Comparison of ENCODE assay signal across 10 cellular contexts in genomic region chr16:54932737-54933254, GRCh38. TPM values are rescaled to one million over a fixed set of nuclear protein-coding genes. Genes with fewer than 3 reads are reported as not detected.
DNase-seq lines count a peak whose midpoint lies in the region; ATAC-seq and TF ChIP-seq lines count a peak whose summit lies in the region.
"Had no signal": no experiment of that assay in that cellular context is flagged by ENCODE, and none has a peak within 500 bp of the region (broad histone marks: within the 10 kb centered on the region; RNA-seq: fewer than 3 reads in every experiment).

No MANE protein-coding gene starts in this region.

- H3K9ac ChIP-seq in NT2/D1 (ENCODE audit: insufficient read length, low read depth): peak overlapping the region; percentile 61

- no peaks in the 10 kb centered on the region for H3K9me3 Mint-ChIP-seq in progenitor cell of endocrine pancreas (ENCODE audit: low read depth)

- H3K4me1 Mint-ChIP-seq in progenitor cell of endocrine pancreas (ENCODE audit: low read depth): peaks cover 22% of the 10 kb centered on the region

- peak overlapping the region; percentile 68 for H3K4me3 Mint-ChIP-seq in progenitor cell of endocrine pancreas (ENCODE audit: low read depth)

- peak overlapping the region; percentile 65 for H3K4me3 ChIP-seq in NT2/D1 (ENCODE audit: insufficient read length, low read depth)
- H3K4me3 ChIP-seq in fibroblast of mammary gland (ENCODE audit: control insufficient read depth, low read depth, low read length): peak overlapping the region; percentile 66
- H3K4me3 ChIP-seq: mucosa of descending colon had no signal

- peak overlapping the region; percentile 68 for H3K27ac Mint-ChIP-seq in progenitor cell of endocrine pancreas
- H3K27ac Mint-ChIP-seq: effector memory CD8-positive, alpha-beta T cell had no signal

- peaks cover 20% of the 10 kb centered on the region for H3K4me1 ChIP-seq in NT2/D1 (ENCODE audit: insufficient read depth, insufficient read length)

- H3K36me3 Mint-ChIP-seq in progenitor cell of endocrine pancreas (ENCODE audit: insufficient read depth): no peaks in the 10 kb centered on the region

- H3K9me3 ChIP-seq in NT2/D1 (ENCODE audit: insufficient read depth, low read length): no peaks in the 10 kb centered on the region
- H3K9me3 ChIP-seq: mucosa of descending colon had no signal

- no peak for TF ChIP-seq CTCF in fibroblast of mammary gland (conservative IDR thresholded peaks at IDR 0.05; ENCODE audit: control insufficient read depth, insufficient read depth, low read depth, low read length)
- TF ChIP-seq CTCF in progenitor cell of endocrine pancreas (IDR thresholded peaks at IDR 0.05; ENCODE audit: unreplicated experiment): peak; percentile 29

- DNase-seq in ELF-1 (ENCODE audit: low read depth, low spot score) (peak; percentile 30), NT2/D1 (ENCODE audit: low read depth, low spot score) (no peak), fibroblast of mammary gland (ENCODE audit: low read depth) (no peak), progenitor cell of endocrine pancreas (ENCODE audit: low spot score, unreplicated experiment) (no peak), NCI-H446 treated with DMSO at 0.1 percent for 48 hours (lab: John Stamatoyannopoulos, UW) (no peak)
- DNase-seq: effector memory CD8-positive, alpha-beta T cell; mucosa of descending colon had no signal

- peaks cover 63% of the 10 kb centered on the region for H3K27me3 Mint-ChIP-seq in progenitor cell of endocrine pancreas

- no peaks in the 10 kb centered on the region for H3K36me3 ChIP-seq in NT2/D1 (ENCODE audit: insufficient read depth, insufficient read length, low read length)

- peaks cover 78% of the 10 kb centered on the region for H3K27me3 ChIP-seq in NT2/D1 (ENCODE audit: insufficient read depth, insufficient read length)

- ATAC-seq in HG03097 (IDR thresholded peaks at IDR 0.05; ENCODE audit: low FRiP score, unreplicated experiment) (no peak), GM21825 (IDR thresholded peaks at IDR 0.05; ENCODE audit: unreplicated experiment) (no peak)
- ATAC-seq: effector memory CD8-positive, alpha-beta T cell; HCT116; mucosa of descending colon had no signal

RNA-seq across cellular contexts. Expression of gene IRX5, which starts 2.1 kb away (rescaled TPM):
- 1.2 and 1.6 TPM in 2 replicates for total RNA-seq in progenitor cell of endocrine pancreas
- total RNA-seq: mucosa of descending colon had no signal
